ENCODE assay signal across 19 cellular contexts in the genomic region with DNA sequence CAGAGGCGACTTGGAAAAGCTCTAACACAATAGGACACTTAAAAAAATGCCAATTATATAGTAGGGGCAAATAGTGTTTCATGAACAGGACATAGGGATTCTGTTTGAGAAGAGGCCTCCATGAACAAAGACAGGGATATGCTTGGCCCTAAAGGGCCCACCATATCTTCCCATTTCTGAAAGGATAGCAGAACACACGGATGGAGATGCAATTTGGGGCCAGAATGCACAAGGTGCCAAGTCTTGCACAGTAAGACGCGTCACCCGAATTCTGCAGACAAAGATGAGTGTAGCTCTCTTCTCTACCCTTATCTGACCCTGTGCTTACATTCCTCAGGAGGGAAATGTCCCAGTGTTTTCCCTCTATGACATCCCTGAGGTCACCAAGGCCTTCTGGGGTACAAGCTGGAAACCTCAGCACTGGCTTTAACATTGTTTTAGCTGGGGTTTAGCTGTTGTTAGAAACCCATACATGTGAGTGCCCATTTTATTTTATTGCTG. TPM values are rescaled to one million over a fixed set of nuclear protein-coding genes. Genes with fewer than 3 reads are reported as not detected.
DNase-seq lines count a peak whose midpoint lies in the region; ATAC-seq, FAIRE-seq and TF ChIP-seq lines count a peak whose summit lies in the region.
"Had no signal": no experiment of that assay in that cellular context is flagged by ENCODE, and none has a peak within 500 bp of the region (broad histone marks: within the 10 kb centered on the region; RNA-seq: fewer than 3 reads in every experiment).

No MANE protein-coding gene starts in this region.

- peaks cover 34% of the 10 kb centered on the region for H4K20me1 ChIP-seq in DND-41 (ENCODE audit: insufficient read depth, low read length)

- H3K4me1 ChIP-seq in DND-41 (ENCODE audit: insufficient read depth, low read length) (peaks cover 26% of the 10 kb centered on the region), gastrocnemius medialis (peaks cover 47 to 57% of the 10 kb centered on the region in 2 donors)
- H3K4me1 ChIP-seq: Caco-2 had no signal

- ATAC-seq in DND-41 (ENCODE audit: insufficient read depth, low read depth) (no peak), gastrocnemius medialis (no peak), HG03039 (IDR thresholded peaks at IDR 0.05; ENCODE audit: unreplicated experiment) (no peak)
- no peak for ATAC-seq in effector memory CD8-positive, alpha-beta T cell (replicated peaks)

- H3K4me2 ChIP-seq in DND-41 (ENCODE audit: insufficient read depth, low read length) = no peak overlapping the region

- in situ Hi-C loops in gastrocnemius medialis (cut with MboI; ENCODE audit: low sequenced_read_pairs in 4 of 4) = no loop called here

- 0 out of 2 replicates have a peak overlapping the region, but pooled peaks have one; percentile 4 for H3K27ac ChIP-seq in DND-41 (ENCODE audit: low read length)
- peak overlapping the region; percentile 32 to 64 (median 58) for H3K27ac ChIP-seq in gastrocnemius medialis
- H3K27ac ChIP-seq: RWPE1 had no signal

- peaks cover 96% of the 10 kb centered on the region for H3K4me1 Mint-ChIP-seq in activated naive CD4-positive, alpha-beta T cell treated with anti-CD3 and anti-CD28 coated beads, Interleukin-2, amount 10 ng/mL, durations not matched to agents 7 days and 5 days
- H3K4me1 Mint-ChIP-seq in effector memory CD8-positive, alpha-beta T cell (ENCODE audit: low read depth in 2 of 2) = peaks cover 62 to 86% of the 10 kb centered on the region in 2 donors

- no peak overlapping the region for H3K4me3 ChIP-seq in DND-41 (ENCODE audit: low read depth in 1 of 2, low read length in 2 of 2)
- no peak overlapping the region for H3K4me3 ChIP-seq in gastrocnemius medialis
- H3K4me3 ChIP-seq: GM12878 had no signal

- no peak for TF ChIP-seq POLR2A in gastrocnemius medialis (IDR thresholded peaks at IDR 0.05)

- H3K9me3 Mint-ChIP-seq in activated naive CD4-positive, alpha-beta T cell treated with anti-CD3 and anti-CD28 coated beads, Interleukin-2, amount 10 ng/mL, durations not matched to agents 7 days and 5 days = no peaks in the 10 kb centered on the region
- H3K9me3 Mint-ChIP-seq in effector memory CD8-positive, alpha-beta T cell = no peaks in the 10 kb centered on the region

- H3K27me3 ChIP-seq in DND-41 (ENCODE audit: insufficient read depth, low read length, poor library complexity) = no peaks in the 10 kb centered on the region
- no peaks in the 10 kb centered on the region for H3K27me3 ChIP-seq in gastrocnemius medialis

- TF ChIP-seq CTCF in DND-41 (IDR thresholded peaks at IDR 0.05; ENCODE audit: borderline replicate concordance, extremely low read depth, low read length, poor library complexity, severe bottlenecking) = no peak
- TF ChIP-seq CTCF in gastrocnemius medialis (IDR thresholded peaks at IDR 0.05 in 4 of 5, conservative IDR thresholded peaks at IDR 0.05 in 1 of 5) = no peak

- H3K36me3 Mint-ChIP-seq in activated naive CD4-positive, alpha-beta T cell treated with anti-CD3 and anti-CD28 coated beads, Interleukin-2, amount 10 ng/mL, durations not matched to agents 7 days and 5 days = peaks cover 52% of the 10 kb centered on the region
- H3K36me3 Mint-ChIP-seq in effector memory CD8-positive, alpha-beta T cell (ENCODE audit: insufficient read depth) = peaks cover 27% of the 10 kb centered on the region

- FAIRE-seq in frontal cortex (lab: Jason Lieb, UNC) = no peak
- FAIRE-seq: GM12878, GM18507 had no signal

- DNase-seq in activated naive CD4-positive, alpha-beta T cell treated with anti-CD3 and anti-CD28 coated beads, Interleukin-2, amount 10 ng/mL, durations not matched to agents 7 days and 5 days = no peak
- DNase-seq in activated naive CD4-positive, alpha-beta T cell treated with Interleukin-2 at 50 U/mL for 16 hours = no peak
- no peak for DNase-seq in DND-41
- DNase-seq in effector memory CD8-positive, alpha-beta T cell = no peak
- no peak for DNase-seq in gastrocnemius medialis
- DNase-seq in frontal cortex (ENCODE audit: low spot score in 2 of 2) = no peak
- DNase-seq in effector CD8-positive, alpha-beta T cell (lab: John Stamatoyannopoulos, UW) = no peak
- DNase-seq: Caco-2; H7; KBM-7; NCI-H1436 treated with DMSO at 0.1 percent for 48 hours; NCI-H2081 treated with DMSO at 0.1 percent for 48 hours; NCI-H2227 treated with DMSO at 0.1 percent for 48 hours; NCI-H526; NK-92 treated with Interleukin-12 subunit alpha and Interleukin-12 subunit beta, amount 100 ng/mL, for 24 hours had no signal

- peak overlapping the region; percentile 4 for H3K27ac Mint-ChIP-seq in activated naive CD4-positive, alpha-beta T cell treated with anti-CD3 and anti-CD28 coated beads, Interleukin-2, amount 10 ng/mL, durations not matched to agents 7 days and 5 days
- peak overlapping the region; percentile 80 to 85 for H3K27ac Mint-ChIP-seq in effector memory CD8-positive, alpha-beta T cell

- H3K36me3 ChIP-seq in DND-41 (ENCODE audit: insufficient read depth, low read length) (peaks cover 6% of the 10 kb centered on the region; the same call in 1 of the 2 replicates), gastrocnemius medialis (no peaks in the 10 kb centered on the region)

- H3K9me3 ChIP-seq in DND-41 (ENCODE audit: insufficient read depth, low read length, severe bottlenecking) (no peaks in the 10 kb centered on the region), gastrocnemius medialis (no peaks in the 10 kb centered on the region)
- H3K9me3 ChIP-seq: Caco-2 had no signal

- H2AFZ ChIP-seq in DND-41 (ENCODE audit: low read depth, low read length) = no peak overlapping the region

- H3K9ac ChIP-seq in DND-41 (ENCODE audit: low read depth, low read length) = no peak overlapping the region

- CTCF ChIA-PET in activated naive CD4-positive, alpha-beta T cell treated with anti-CD3 and anti-CD28 coated beads, Interleukin-2, amount 10 ng/mL, durations not matched to agents 7 days and 5 days (lab: Charles Lee) = interaction anchor here (0.7 to 2.3 kb wide), 4 partner anchors 11 to 124 kb away, joined by 3 to 8 read pairs (median 4); no protein-coding TSS in a partner anchor

- intact Hi-C loops in gastrocnemius medialis (cut with DNase I; ENCODE audit: low total_unique reads) = loop anchor here (5.0 kb wide), 1 partner anchor 65 kb away; no protein-coding TSS in a partner anchor

- no peak overlapping the region for H3K4me3 Mint-ChIP-seq in activated naive CD4-positive, alpha-beta T cell treated with anti-CD3 and anti-CD28 coated beads, Interleukin-2, amount 10 ng/mL, durations not matched to agents 7 days and 5 days
- H3K4me3 Mint-ChIP-seq in effector memory CD8-positive, alpha-beta T cell = no peak overlapping the region

- H3K79me2 ChIP-seq in DND-41 (ENCODE audit: insufficient read depth, low read length) = peaks cover 93% of the 10 kb centered on the region

- no peaks in the 10 kb centered on the region for H3K27me3 Mint-ChIP-seq in activated naive CD4-positive, alpha-beta T cell treated with anti-CD3 and anti-CD28 coated beads, Interleukin-2, amount 10 ng/mL, durations not matched to agents 7 days and 5 days
- H3K27me3 Mint-ChIP-seq in effector memory CD8-positive, alpha-beta T cell = no peaks in the 10 kb centered on the region

RNA-seq across cellular contexts. Expression of a gene that starts 12.8 kb away (rescaled TPM):
- total RNA-seq in gastrocnemius medialis = 10 to 100 TPM; 25.8 to 70.7 (median 38.8) TPM
- total RNA-seq in frontal cortex = 2.0 TPM
